ENCODE assay signal across 30 cellular contexts in the genomic region with DNA sequence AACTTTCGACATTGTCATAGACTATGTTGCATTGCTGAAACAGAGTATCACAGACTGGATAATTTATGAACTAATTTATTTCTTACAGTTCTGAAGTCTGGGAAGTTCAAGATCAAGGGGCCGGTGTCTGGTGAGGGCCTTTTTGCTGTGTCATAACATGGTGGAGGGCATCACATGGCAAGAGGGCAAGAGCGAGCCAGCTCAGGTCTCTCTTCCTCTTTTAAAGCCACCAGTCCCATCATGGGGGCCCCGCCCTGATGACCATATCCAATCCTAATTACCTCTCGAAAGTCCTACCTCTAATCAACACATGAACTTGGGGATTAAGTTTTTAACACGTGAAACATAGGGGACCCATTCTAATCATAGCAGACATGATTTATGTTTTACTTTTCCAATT.
"Had no signal": no experiment of that assay in that cellular context is flagged by ENCODE, and none has a peak within 500 bp of the region (broad histone marks: within the 10 kb centered on the region; RNA-seq: fewer than 3 reads in every experiment).

No MANE protein-coding gene starts in this region.

- H3K9me3 Mint-ChIP-seq: activated CD4-positive, alpha-beta T cell treated with anti-CD3 and anti-CD28 coated beads, Interleukin-2, amount 10 ng/mL, durations not matched to agents 24 days and 14 days; activated naive CD4-positive, alpha-beta T cell treated with anti-CD3 and anti-CD28 coated beads, Interleukin-2, amount 50 U/mL, for 72 hours; activated naive CD8-positive, alpha-beta T cell treated with anti-CD3 and anti-CD28 coated beads, Interleukin-2, amount 50 U/mL, for 24 hours; activated T-cell treated with anti-CD3 and anti-CD28 coated beads, Interleukin-2, amount 50 U/mL, for 24 hours; IgD-negative memory B cell; T-cell; WTC11 had no signal

- H3K4me3 Mint-ChIP-seq: activated CD4-positive, alpha-beta T cell treated with anti-CD3 and anti-CD28 coated beads, Interleukin-2, amount 10 ng/mL, durations not matched to agents 24 days and 14 days; activated CD8-positive, alpha-beta memory T cell treated with anti-CD3 and anti-CD28 coated beads, Interleukin-2, amount 10 ng/mL, durations not matched to agents 7 days and 5 days; activated naive CD8-positive, alpha-beta T cell treated with anti-CD3 and anti-CD28 coated beads, Interleukin-2, amount 50 U/mL, for 24 hours; activated T-cell treated with anti-CD3 and anti-CD28 coated beads, Interleukin-2, amount 50 U/mL, for 24 hours; IgD-negative memory B cell; T-cell; WTC11 had no signal

- DNase-seq: activated CD4-positive, alpha-beta T cell treated with anti-CD3 and anti-CD28 coated beads, Interleukin-2, amount 10 ng/mL, durations not matched to agents 24 days and 14 days; activated CD4-positive, alpha-beta T cell treated with anti-CD3 and anti-CD28 coated beads, Interleukin-2, amount 50 U/mL, for 48 hours; activated CD4-positive, CD25-positive, alpha-beta regulatory T cell treated with anti-CD3 and anti-CD28 coated beads, Interleukin-2, amount 50 U/mL, for 72 hours; activated CD8-positive, alpha-beta memory T cell treated with anti-CD3 and anti-CD28 coated beads, Interleukin-2, amount 10 ng/mL, durations not matched to agents 7 days and 5 days; activated effector memory CD4-positive, alpha-beta T cell treated with anti-CD3 and anti-CD28 coated beads, Interleukin-2, amount 50 U/mL, for 16 hours; activated naive CD4-positive, alpha-beta T cell treated with Interleukin-2 at 50 U/mL for 16 hours; activated naive CD8-positive, alpha-beta T cell treated with anti-CD3 and anti-CD28 coated beads, Interleukin-2, amount 50 U/mL, for 24 hours; activated T-cell treated with anti-CD3 and anti-CD28 coated beads, Interleukin-2, amount 50 U/mL, for 24 hours; amniotic stem cell; body of pancreas; central memory CD4-positive, alpha-beta T cell; MG63; NCI-H1092 treated with DMSO at 0.1 percent for 48 hours; NCI-H1417 treated with DMSO at 0.1 percent for 48 hours; NCI-H1694; NCI-H2029; NCI-H2107; NCI-H345; NCI-H510A treated with DMSO at 0.1 percent for 48 hours; NCI-H69; PC-3; SHP77; T-cell; T-helper 2 cell; T1000 had no signal

- H3K9me3 ChIP-seq: ascending aorta, body of pancreas, MG63 had no signal

- H3K4me1 Mint-ChIP-seq: activated CD4-positive, alpha-beta T cell treated with anti-CD3 and anti-CD28 coated beads, Interleukin-2, amount 10 ng/mL, durations not matched to agents 24 days and 14 days; activated CD8-positive, alpha-beta memory T cell treated with anti-CD3 and anti-CD28 coated beads, Interleukin-2, amount 10 ng/mL, durations not matched to agents 7 days and 5 days; activated naive CD8-positive, alpha-beta T cell treated with anti-CD3 and anti-CD28 coated beads, Interleukin-2, amount 50 U/mL, for 24 hours; IgD-negative memory B cell; T-cell had no signal

- H3K36me3 Mint-ChIP-seq: activated naive CD4-positive, alpha-beta T cell treated with anti-CD3 and anti-CD28 coated beads, Interleukin-2, amount 50 U/mL, for 72 hours had no signal

- H3K27ac Mint-ChIP-seq: activated CD4-positive, alpha-beta T cell treated with anti-CD3 and anti-CD28 coated beads, Interleukin-2, amount 10 ng/mL, durations not matched to agents 24 days and 14 days; activated CD8-positive, alpha-beta memory T cell treated with anti-CD3 and anti-CD28 coated beads, Interleukin-2, amount 10 ng/mL, durations not matched to agents 7 days and 5 days; activated naive CD8-positive, alpha-beta T cell treated with anti-CD3 and anti-CD28 coated beads, Interleukin-2, amount 50 U/mL, for 24 hours; activated T-cell treated with anti-CD3 and anti-CD28 coated beads, Interleukin-2, amount 50 U/mL, for 24 hours; IgD-negative memory B cell; T-cell had no signal

- ATAC-seq: activated CD8-positive, alpha-beta memory T cell treated with anti-CD3 and anti-CD28 coated beads, Interleukin-2, amount 10 ng/mL, durations not matched to agents 7 days and 5 days; activated naive CD4-positive, alpha-beta T cell treated with anti-CD3 and anti-CD28 coated beads, Interleukin-2, amount 50 U/mL, for 72 hours; activated naive CD8-positive, alpha-beta T cell treated with anti-CD3 and anti-CD28 coated beads, Interleukin-2, amount 50 U/mL, for 24 hours; body of pancreas; PC-3; T-cell had no signal

- H3K27me3 Mint-ChIP-seq: activated CD4-positive, alpha-beta T cell treated with anti-CD3 and anti-CD28 coated beads, Interleukin-2, amount 10 ng/mL, durations not matched to agents 24 days and 14 days; activated CD8-positive, alpha-beta memory T cell treated with anti-CD3 and anti-CD28 coated beads, Interleukin-2, amount 10 ng/mL, durations not matched to agents 7 days and 5 days; activated naive CD8-positive, alpha-beta T cell treated with anti-CD3 and anti-CD28 coated beads, Interleukin-2, amount 50 U/mL, for 24 hours; activated T-cell treated with anti-CD3 and anti-CD28 coated beads, Interleukin-2, amount 50 U/mL, for 24 hours; IgD-negative memory B cell; T-cell had no signal

- H3K27me3 ChIP-seq: ascending aorta, body of pancreas, MG63 had no signal

- H3K4me3 ChIP-seq: ascending aorta, body of pancreas, coronary artery, MG63 had no signal

- H3K27ac ChIP-seq: ascending aorta, body of pancreas, coronary artery had no signal

- H3K4me1 ChIP-seq: body of pancreas had no signal
